Comparison of ENCODE assay signal across 12 cellular contexts in the genomic region with DNA sequence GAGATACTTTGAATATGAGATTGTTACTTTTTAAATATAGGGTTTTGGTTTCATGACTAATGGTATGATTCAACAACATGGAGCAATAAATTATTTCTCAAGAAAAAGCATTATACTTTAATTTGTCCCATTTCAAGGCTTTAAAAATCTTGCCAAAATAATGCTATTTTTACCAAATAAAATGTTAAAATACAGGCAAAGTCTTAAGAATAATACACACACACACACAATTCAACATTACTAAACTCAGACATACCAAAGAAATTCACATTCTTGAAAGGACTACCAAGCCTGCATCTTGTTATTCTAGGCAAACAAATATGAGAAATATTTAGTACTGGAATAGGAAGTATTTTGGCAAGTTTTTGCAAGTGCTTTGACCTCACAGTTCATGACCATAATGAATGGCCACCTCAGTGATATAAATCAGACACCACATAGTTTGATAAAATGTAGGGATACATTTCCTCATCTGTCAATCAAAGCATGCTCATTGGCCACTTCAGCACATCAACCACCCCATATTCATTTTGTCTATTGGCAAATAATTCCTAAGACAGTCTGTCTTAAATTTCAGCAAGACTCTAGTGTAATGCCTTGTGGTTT.
DNase-seq lines count a peak whose midpoint lies in the region; TF ChIP-seq lines count a peak whose summit lies in the region.
"Had no signal": no experiment of that assay in that cellular context is flagged by ENCODE, and none has a peak within 500 bp of the region (broad histone marks: within the 10 kb centered on the region; RNA-seq: fewer than 3 reads in every experiment).

No MANE protein-coding gene starts in this region.

- peak; percentile 80 to 97 for TF ChIP-seq EP300 in SK-N-SH (IDR thresholded peaks at IDR 0.05; ENCODE audit: borderline replicate concordance in 1 of 2, low read depth in 1 of 2, low read length in 1 of 2)

- H4K20me1 ChIP-seq in SK-N-SH (ENCODE audit: insufficient read depth) (no peaks in the 10 kb centered on the region), fibroblast of lung (ENCODE audit: control insufficient read depth, extremely low read depth, insufficient read depth, low read length) (no peaks in the 10 kb centered on the region)

- no peaks in the 10 kb centered on the region for H3K36me3 ChIP-seq in SK-N-SH (replicated peaks in 1 of 2; ENCODE audit: control insufficient read depth in 1 of 2, insufficient read depth in 2 of 2, low read length in 1 of 2)
- no peaks in the 10 kb centered on the region for H3K36me3 ChIP-seq in fibroblast of lung (ENCODE audit: control insufficient read depth, insufficient read depth, low read length)
- no peaks in the 10 kb centered on the region for H3K36me3 ChIP-seq in skeletal muscle satellite cell (ENCODE audit: insufficient read depth, low read length)
- H3K36me3 ChIP-seq in right atrium auricular region = no peaks in the 10 kb centered on the region

- peak; percentile 73 for DNase-seq in GM03348 (ENCODE audit: low spot score)
- DNase-seq in SK-N-SH = no peak
- peak; percentile 59 to 98 for DNase-seq in fibroblast of lung (ENCODE audit: low read depth in 2 of 2)
- DNase-seq in GM13976 (ENCODE audit: low spot score) = no peak
- DNase-seq in DMS153 (lab: John Stamatoyannopoulos, UW) = no peak
- DNase-seq in HEK293T (ENCODE audit: extremely low spot score) = no peak
- no peak for DNase-seq in right atrium auricular region (ENCODE audit: low spot score)
- DNase-seq: activated CD4-positive, alpha-beta memory T cell treated with anti-CD3 and anti-CD28 coated beads for 36 hours; CD4-positive, alpha-beta T cell; NCI-H2171 had no signal

- H3K9me3 ChIP-seq in SK-N-SH (no peaks in the 10 kb centered on the region), fibroblast of lung (ENCODE audit: control insufficient read depth, insufficient read depth, low read depth, low read length) (no peaks in the 10 kb centered on the region), skeletal muscle satellite cell (replicated peaks; ENCODE audit: low read length) (no peaks in the 10 kb centered on the region), right atrium auricular region (no peaks in the 10 kb centered on the region)

- H3K4me3 ChIP-seq in SK-N-SH (ENCODE audit: low read depth in 2 of 2, low read length in 1 of 2) (no peak overlapping the region), fibroblast of lung (replicated peaks in 1 of 4; ENCODE audit: control extremely low read depth in 1 of 4, insufficient read depth in 1 of 4, low read depth in 3 of 4, low read length in 4 of 4) (no peak overlapping the region), skeletal muscle satellite cell (ENCODE audit: low read length) (no peak overlapping the region), right atrium auricular region (no peak overlapping the region)

- H3K4me1 ChIP-seq in SK-N-SH (ENCODE audit: control insufficient read depth in 1 of 2, insufficient read depth in 2 of 2, low read depth in 1 of 2, low read length in 1 of 2) (peaks cover 4 to 15% of the 10 kb centered on the region in 2 experiments), fibroblast of lung (ENCODE audit: control insufficient read depth, extremely low read depth, insufficient read depth, low read length) (peaks cover 21% of the 10 kb centered on the region), skeletal muscle satellite cell (ENCODE audit: control insufficient read depth, insufficient read depth, low read length) (peaks cover 46% of the 10 kb centered on the region), right atrium auricular region (no peaks in the 10 kb centered on the region)
- H3K4me1 ChIP-seq: parathyroid adenoma had no signal

- H3K79me2 ChIP-seq in SK-N-SH (ENCODE audit: insufficient read depth) (no peaks in the 10 kb centered on the region), fibroblast of lung (ENCODE audit: control insufficient read depth, insufficient read depth, low read length) (no peaks in the 10 kb centered on the region)
- H3K79me2 ChIP-seq: parathyroid adenoma had no signal

- no peaks in the 10 kb centered on the region for H3K9me2 ChIP-seq in SK-N-SH

- H2AFZ ChIP-seq in SK-N-SH (ENCODE audit: low read depth) (no peak overlapping the region), fibroblast of lung (ENCODE audit: low read length) (no peak overlapping the region)
- H2AFZ ChIP-seq: parathyroid adenoma had no signal

- TF ChIP-seq CTCF in SK-N-SH (IDR thresholded peaks at IDR 0.05) = no peak
- no peak for TF ChIP-seq CTCF in fibroblast of lung (conservative IDR thresholded peaks at IDR 0.05 in 1 of 2, IDR thresholded peaks at IDR 0.05 in 1 of 2; ENCODE audit: low read depth in 1 of 2, low read length in 2 of 2)
- no peak for TF ChIP-seq CTCF in GM13976 (IDR thresholded peaks at IDR 0.05; ENCODE audit: borderline replicate concordance, control extremely low read depth, extremely low read depth, insufficient read depth, missing control alignments)
- TF ChIP-seq CTCF in right atrium auricular region (IDR thresholded peaks at IDR 0.05) = no peak

- H3K27ac ChIP-seq in SK-N-SH (ENCODE audit: low read depth in 2 of 2, low read length in 1 of 2) = peak overlapping the region; percentile 73 to 80; a peak in 3 of 4 replicates
- no peak overlapping the region for H3K27ac ChIP-seq in fibroblast of lung (ENCODE audit: insufficient read depth, low read length)
- H3K27ac ChIP-seq in right atrium auricular region = no peak overlapping the region
- H3K27ac ChIP-seq: parathyroid adenoma had no signal

- in situ Hi-C loops in GM13976 (cut with MboI; ENCODE audit: low sequenced_read_pairs, unreplicated experiment) = no loop called here

- H3F3A ChIP-seq in SK-N-SH (replicated peaks; ENCODE audit: insufficient read depth) = peaks cover 37% of the 10 kb centered on the region

- CTCF ChIA-PET in SK-N-SH (lab: Yijun Ruan, JAX) = interaction anchor here (2.5 kb wide), 1 partner anchor 165 kb away, joined by 10 read pairs; no protein-coding TSS in a partner anchor
- CTCF ChIA-PET in HEK293T (lab: Yijun Ruan, JAX) = no interaction called here

- 0 out of 2 replicates have a peak overlapping the region, but pooled peaks have one; percentile 3 for H3K4me2 ChIP-seq in SK-N-SH
- H3K4me2 ChIP-seq in fibroblast of lung (ENCODE audit: extremely low read depth, insufficient read depth, low read length) = peak overlapping the region; percentile 37
- peak overlapping the region; percentile 53 for H3K4me2 ChIP-seq in skeletal muscle satellite cell (ENCODE audit: low read length)

- H3K27me3 ChIP-seq in SK-N-SH (ENCODE audit: insufficient read depth) (no peaks in the 10 kb centered on the region), fibroblast of lung (ENCODE audit: control insufficient read depth, insufficient read depth, low read length) (no peaks in the 10 kb centered on the region), skeletal muscle satellite cell (ENCODE audit: control insufficient read depth, insufficient read depth, low read length) (no peaks in the 10 kb centered on the region), right atrium auricular region (no peaks in the 10 kb centered on the region)

- H3K9ac ChIP-seq in SK-N-SH (no peak overlapping the region; the same call in 1 of the 2 replicates), fibroblast of lung (ENCODE audit: insufficient read depth, low read length) (no peak overlapping the region), skeletal muscle satellite cell (ENCODE audit: low read depth, low read length) (peak overlapping the region; percentile 68)
- H3K9ac ChIP-seq: parathyroid adenoma had no signal

- POLR2A ChIA-PET in SK-N-SH (lab: Yijun Ruan, JAX) = no interaction called here
- POLR2A ChIA-PET in HEK293T (lab: Yijun Ruan, JAX) = no interaction called here

- no peak for TF ChIP-seq RAD21 in SK-N-SH (IDR thresholded peaks at IDR 0.05; ENCODE audit: low read length)

TF ChIP-seq in SK-N-SH, 30 proteins besides CTCF, POLR2A, EP300 and RAD21 (continues in another document):
- peak; percentile 93 for TF ChIP-seq POLR2AphosphoS5 (IDR thresholded peaks at IDR 0.05; ENCODE audit: low read depth, low read length)
- peak; percentile 95 for TF ChIP-seq SIN3A (IDR thresholded peaks at IDR 0.05; ENCODE audit: borderline replicate concordance, low read depth, low read length)
- TF ChIP-seq TEAD4 (IDR thresholded peaks at IDR 0.05; ENCODE audit: borderline replicate concordance, insufficient read depth) = peak; percentile 94; the same call in 1 of the 2 replicates
- peak; percentile 95 for TF ChIP-seq NFIC (IDR thresholded peaks at IDR 0.05; ENCODE audit: borderline replicate concordance)
- TF ChIP-seq, protein P1, sequence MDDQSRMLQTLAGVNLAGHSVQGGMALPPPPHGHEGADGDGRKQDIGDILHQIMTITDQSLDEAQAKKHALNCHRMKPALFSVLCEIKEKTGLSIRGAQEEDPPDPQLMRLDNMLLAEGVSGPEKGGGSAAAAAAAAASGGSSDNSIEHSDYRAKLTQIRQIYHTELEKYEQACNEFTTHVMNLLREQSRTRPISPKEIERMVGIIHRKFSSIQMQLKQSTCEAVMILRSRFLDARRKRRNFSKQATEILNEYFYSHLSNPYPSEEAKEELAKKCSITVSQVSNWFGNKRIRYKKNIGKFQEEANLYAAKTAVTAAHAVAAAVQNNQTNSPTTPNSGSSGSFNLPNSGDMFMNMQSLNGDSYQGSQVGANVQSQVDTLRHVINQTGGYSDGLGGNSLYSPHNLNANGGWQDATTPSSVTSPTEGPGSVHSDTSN (IDR thresholded peaks at IDR 0.05) = peak; percentile 99
- TF ChIP-seq JUND (IDR thresholded peaks at IDR 0.05) = peak; percentile 92
- TF ChIP-seq CHD2 (IDR thresholded peaks at IDR 0.05; ENCODE audit: low read length, partially characterized antibody) = no peak

TF ChIP-seq in HEK293T, 16 proteins besides CTCF, POLR2A, EP300 and RAD21:
- TF ChIP-seq L3MBTL2 (conservative IDR thresholded peaks at IDR 0.05) (no peak), NFRKB (IDR thresholded peaks at IDR 0.05) (no peak), ARNT (IDR thresholded peaks at IDR 0.05) (no peak), TARDBP (IDR thresholded peaks at IDR 0.05) (no peak), HDGF (IDR thresholded peaks at IDR 0.05; ENCODE audit: borderline replicate concordance) (no peak), CTBP1 (IDR thresholded peaks at IDR 0.05; ENCODE audit: borderline replicate concordance) (no peak), SUZ12 (IDR thresholded peaks at IDR 0.05) (no peak), BHLHE40 (IDR thresholded peaks at IDR 0.05; ENCODE audit: borderline replicate concordance) (no peak), FOXA1 (IDR thresholded peaks at IDR 0.05) (no peak), ZNF384 (IDR thresholded peaks at IDR 0.05) (no peak), SP1 (IDR thresholded peaks at IDR 0.05) (no peak), FOXK2 (IDR thresholded peaks at IDR 0.05) (no peak), LEF1 (IDR thresholded peaks at IDR 0.05; ENCODE audit: borderline replicate concordance) (no peak), ELF4 (IDR thresholded peaks at IDR 0.05) (no peak), FOXM1 (IDR thresholded peaks at IDR 0.05; ENCODE audit: borderline replicate concordance) (no peak)

Comparison
In these comparisons a context has a peak if more than half of its experiments do, and no peak if none do; other contexts are left out.
1. DNase-seq: peak in GM03348 (single experiment) and fibroblast of lung (2 of 2); none in SK-N-SH (single experiment), GM13976 (single experiment), DMS153 (single experiment), HEK293T (single experiment) and right atrium auricular region (single experiment).
2. H3K27ac ChIP-seq: peak in SK-N-SH (2 of 2); none in fibroblast of lung (single experiment) and right atrium auricular region (0 of 2).
3. H3K4me2 ChIP-seq: peak in every context shown above with its lines; median percentile 53 in skeletal muscle satellite cell; 37 in fibroblast of lung; 3 in SK-N-SH.